Comparison of ENCODE assay signal across 8 cellular contexts in genomic region chr10:102113261-102113955, GRCh38. TPM values are rescaled to one million over a fixed set of nuclear protein-coding genes. Genes with fewer than 3 reads are reported as not detected.
DNase-seq lines count a peak whose midpoint lies in the region; ATAC-seq and TF ChIP-seq lines count a peak whose summit lies in the region.

No MANE protein-coding gene starts in this region.

- H3K79me2 ChIP-seq in MM.1S (ENCODE audit: low read length), result peaks cover 61% of the 10 kb centered on the region

- H3K27me3 ChIP-seq in BLaER1 (no peaks in the 10 kb centered on the region), MM.1S (replicated peaks; ENCODE audit: insufficient read depth, low read length) (no peaks in the 10 kb centered on the region), dorsolateral prefrontal cortex (no peaks in the 10 kb centered on the region)

- H3K9ac ChIP-seq in BLaER1, result peak overlapping the region; percentile 99
- H3K9ac ChIP-seq in MM.1S (ENCODE audit: low read length), result peak overlapping the region; percentile 69; the same call in 1 of the 2 replicates

- H2AFZ ChIP-seq in MM.1S (ENCODE audit: low read length), result no peak overlapping the region

- DNase-seq in MM.1S (no peak), dorsolateral prefrontal cortex (no peak), AG20443 (ENCODE audit: low spot score) (no peak), NCI-H1092 (lab: John Stamatoyannopoulos, UW) (no peak), hypothalamus (lab: John Stamatoyannopoulos, UW) (no peak)

- TF ChIP-seq CTCF in MM.1S (IDR thresholded peaks at IDR 0.05; ENCODE audit: low read length) (no peak), dorsolateral prefrontal cortex (IDR thresholded peaks at IDR 0.05 in 54 of 56, conservative IDR thresholded peaks at IDR 0.05 in 2 of 56; ENCODE audit: low read depth in 1 of 56, partially characterized antibody in 56 of 56) (no peak), nephron (IDR thresholded peaks at IDR 0.05; ENCODE audit: unreplicated experiment in 3 of 3) (no peak)

- H3K27ac Mint-ChIP-seq in nephron, result peak overlapping the region; percentile 74 to 99 (median 87)

- no peaks in the 10 kb centered on the region for H3K9me3 Mint-ChIP-seq in nephron

- H3K4me1 Mint-ChIP-seq in nephron, result peaks cover 54% of the 10 kb centered on the region

- H3K4me1 ChIP-seq in BLaER1, result peaks cover 72% of the 10 kb centered on the region
- H3K4me1 ChIP-seq in MM.1S (ENCODE audit: low read length), result peaks cover 30% of the 10 kb centered on the region

- peak overlapping the region; percentile 99 for H3K4me2 ChIP-seq in BLaER1
- peak overlapping the region; percentile 72 for H3K4me2 ChIP-seq in MM.1S (ENCODE audit: low read depth, low read length)

- H3K4me3 ChIP-seq in BLaER1, result peak overlapping the region; percentile 83
- peak overlapping the region; percentile 81 for H3K4me3 ChIP-seq in MM.1S (ENCODE audit: low read length)
- peak overlapping the region in 56 of 59 donors; percentile 50 to 94 (median 74) for H3K4me3 ChIP-seq in dorsolateral prefrontal cortex

- peaks cover 41% of the 10 kb centered on the region for H3K36me3 Mint-ChIP-seq in nephron (ENCODE audit: low read depth)

- intact Hi-C loops in dorsolateral prefrontal cortex (cut with DNase I), result loop anchor here (5.0 kb wide), 2 partner anchors 41 to 46 kb away; partner anchors contain the start of gene HPS6 (in 1 of the 2)

- H3K36me3 ChIP-seq in BLaER1, result peaks cover 39% of the 10 kb centered on the region
- peaks cover 3% of the 10 kb centered on the region; the same call in 1 of the 2 replicates for H3K36me3 ChIP-seq in MM.1S (replicated peaks; ENCODE audit: insufficient read depth, low read length)

- H3K9me3 ChIP-seq in BLaER1 (no peaks in the 10 kb centered on the region), MM.1S (replicated peaks; ENCODE audit: insufficient read depth, low read length) (no peaks in the 10 kb centered on the region)

- H3K9me2 ChIP-seq in MM.1S (replicated peaks; ENCODE audit: insufficient read depth, low read length), result no peaks in the 10 kb centered on the region

- H3K27me3 Mint-ChIP-seq in nephron (ENCODE audit: low read depth), result no peaks in the 10 kb centered on the region

- H4K20me1 ChIP-seq in BLaER1, result peaks cover 82% of the 10 kb centered on the region
- no peaks in the 10 kb centered on the region for H4K20me1 ChIP-seq in MM.1S (ENCODE audit: insufficient read depth, low read length)

- no peak for ATAC-seq in HG03159 (IDR thresholded peaks at IDR 0.05; ENCODE audit: unreplicated experiment)

- H3K27ac ChIP-seq in BLaER1 (peak overlapping the region; percentile 85), MM.1S (ENCODE audit: low read length) (no peak overlapping the region), dorsolateral prefrontal cortex (peak overlapping the region in 42 of 59 donors; percentile 6 to 100 (median 96))

- H3K4me3 Mint-ChIP-seq in nephron, result peak overlapping the region; percentile 92 to 98 (median 94)

- peaks cover 7% of the 10 kb centered on the region; the same call in 1 of the 2 replicates for H3F3A ChIP-seq in MM.1S (ENCODE audit: insufficient read depth, low read length)

RNA-seq across cellular contexts. Expression of gene LDB1, which starts 6.8 kb away (rescaled TPM):
- total RNA-seq in dorsolateral prefrontal cortex, result 100 to 1,000 TPM in 9 of 120 experiments, 10 to 100 TPM in 111; 51.3 to 110 (median 80.0) TPM

RNA-seq across cellular contexts. Expression of gene PPRC1, which starts 19.4 kb away (rescaled TPM):
- 10 to 100 TPM; 14.6 to 34.0 (median 20.9) TPM for total RNA-seq in dorsolateral prefrontal cortex

RNA-seq across cellular contexts. Expression of gene NOLC1, which starts 38.8 kb away (rescaled TPM):
- total RNA-seq in dorsolateral prefrontal cortex, result 10 to 100 TPM; 41.2 to 90.6 (median 65.3) TPM

RNA-seq across cellular contexts. Expression of gene HPS6, which starts 48.3 kb away (rescaled TPM):
- 10 to 100 TPM in 118 of 120 experiments, 1 to 10 TPM in 2; 8.7 to 18.4 (median 13.9) TPM for total RNA-seq in dorsolateral prefrontal cortex

RNA-seq across cellular contexts. Expression of gene ARMH3, which starts 57.4 kb away (rescaled TPM):
- total RNA-seq in dorsolateral prefrontal cortex, result 10 to 100 TPM; 21.8 to 40.4 (median 30.4) TPM
